Comparison of ENCODE assay signal across 8 cellular contexts in genomic region chr17:1147664-1148063, GRCh38. TPM values are rescaled to one million over a fixed set of nuclear protein-coding genes. Genes with fewer than 3 reads are reported as not detected.
DNase-seq lines count a peak whose midpoint lies in the region; ATAC-seq, FAIRE-seq and TF ChIP-seq lines count a peak whose summit lies in the region.

No MANE protein-coding gene starts in this region.

- DNase-seq in ELR (ENCODE audit: low read depth) (peak; percentile 76), NCI-H2196 treated with DMSO at 0.1 percent for 48 hours (lab: John Stamatoyannopoulos, UW; ENCODE audit: unreplicated experiment) (peak; percentile 25), bronchial epithelial cell (ENCODE audit: low read depth) (peak; percentile 78), lung microvascular endothelial cell (ENCODE audit: low read depth in 2 of 2) (peak; percentile 51 to 77), mesenteric fat pad (ENCODE audit: low spot score) (no peak)
- no peak for DNase-seq in activated CD8-positive, alpha-beta T cell treated with anti-CD3 and anti-CD28 coated beads, Interleukin-2, amount 10 ng/mL, durations not matched to agents 7 days and 5 days

- H3K36me3 ChIP-seq in bronchial epithelial cell (ENCODE audit: control insufficient read depth, insufficient read depth, low read length), result no peaks in the 10 kb centered on the region

- no peak for TF ChIP-seq POLR2A in GM18505 (IDR thresholded peaks at IDR 0.05; ENCODE audit: borderline replicate concordance, extremely low read depth, insufficient read depth, insufficient read length)

- ATAC-seq in HG03354 (IDR thresholded peaks at IDR 0.05; ENCODE audit: poor library complexity, severe bottlenecking, unreplicated experiment) (no peak), GM18505 (IDR thresholded peaks at IDR 0.05; ENCODE audit: unreplicated experiment) (no peak)
- ATAC-seq in activated CD8-positive, alpha-beta T cell treated with anti-CD3 and anti-CD28 coated beads, Interleukin-2, amount 10 ng/mL, durations not matched to agents 7 days and 5 days, result no peak

- H3K4me1 Mint-ChIP-seq in activated CD8-positive, alpha-beta T cell treated with anti-CD3 and anti-CD28 coated beads, Interleukin-2, amount 10 ng/mL, durations not matched to agents 7 days and 5 days (ENCODE audit: low read depth), result no peaks in the 10 kb centered on the region

- CTCF ChIA-PET in activated CD8-positive, alpha-beta T cell treated with anti-CD3 and anti-CD28 coated beads, Interleukin-2, amount 10 ng/mL, durations not matched to agents 7 days and 5 days (lab: Charles Lee), result no interaction called here

- FAIRE-seq in bronchial epithelial cell (lab: Jason Lieb, UNC), result peak; percentile 75

- H3K9me3 Mint-ChIP-seq in activated CD8-positive, alpha-beta T cell treated with anti-CD3 and anti-CD28 coated beads, Interleukin-2, amount 10 ng/mL, durations not matched to agents 7 days and 5 days (ENCODE audit: insufficient read depth), result no peaks in the 10 kb centered on the region

- H3K4me3 Mint-ChIP-seq in activated CD8-positive, alpha-beta T cell treated with anti-CD3 and anti-CD28 coated beads, Interleukin-2, amount 10 ng/mL, durations not matched to agents 7 days and 5 days, result no peak overlapping the region

- peak; percentile 86 for TF ChIP-seq CTCF in bronchial epithelial cell (IDR thresholded peaks at IDR 0.05; ENCODE audit: insufficient read depth, low read length, severe bottlenecking)

- H3K27me3 ChIP-seq in bronchial epithelial cell (ENCODE audit: control insufficient read depth, insufficient read depth, low read length), result peaks cover 8% of the 10 kb centered on the region

- H3K27ac Mint-ChIP-seq in activated CD8-positive, alpha-beta T cell treated with anti-CD3 and anti-CD28 coated beads, Interleukin-2, amount 10 ng/mL, durations not matched to agents 7 days and 5 days, result no peak overlapping the region

- H3K36me3 Mint-ChIP-seq in activated CD8-positive, alpha-beta T cell treated with anti-CD3 and anti-CD28 coated beads, Interleukin-2, amount 10 ng/mL, durations not matched to agents 7 days and 5 days (ENCODE audit: low read depth), result no peaks in the 10 kb centered on the region

- POLR2A ChIA-PET in activated CD8-positive, alpha-beta T cell treated with anti-CD3 and anti-CD28 coated beads, Interleukin-2, amount 10 ng/mL, durations not matched to agents 7 days and 5 days (lab: Charles Lee), result no interaction called here

- H3K27me3 Mint-ChIP-seq in activated CD8-positive, alpha-beta T cell treated with anti-CD3 and anti-CD28 coated beads, Interleukin-2, amount 10 ng/mL, durations not matched to agents 7 days and 5 days (ENCODE audit: low read depth), result no peaks in the 10 kb centered on the region

- H3K4me3 ChIP-seq in bronchial epithelial cell (ENCODE audit: low read depth, low read length), result no peak overlapping the region

RNA-seq across cellular contexts. Expression of gene ABR, which starts 32.1 kb away (rescaled TPM):
- 18.7 and 39.3 TPM in 2 replicates for total RNA-seq in bronchial epithelial cell
- total RNA-seq in lung microvascular endothelial cell, result 24.8 and 33.8 TPM in 2 replicates
- total RNA-seq in mesenteric fat pad, result 103 TPM
- total RNA-seq in activated CD8-positive, alpha-beta T cell treated with anti-CD3 and anti-CD28 coated beads, Interleukin-2, amount 10 ng/mL, durations not matched to agents 7 days and 5 days, result 100 to 1,000 TPM; 143 to 156 TPM

Comparison
In these comparisons a context has a peak if more than half of its experiments do, and no peak if none do; other contexts are left out.
1. DNase-seq: peak in ELR (single experiment), NCI-H2196 treated with DMSO at 0.1 percent for 48 hours (single experiment), bronchial epithelial cell (single experiment) and lung microvascular endothelial cell (2 of 2); none in mesenteric fat pad (single experiment) and activated CD8-positive, alpha-beta T cell treated with anti-CD3 and anti-CD28 coated beads, Interleukin-2, amount 10 ng/mL, durations not matched to agents 7 days and 5 days (single experiment).